In genomic region chr3:105611304-105612192, GRCh38 we compare ENCODE assay signal across 18 cellular contexts.
A peak's percentile ranks its signal among the peaks of the same experiment; 100 is the strongest.
DNase-seq lines count a peak whose midpoint lies in the region; ATAC-seq, FAIRE-seq and TF ChIP-seq lines count a peak whose summit lies in the region.
"Had no signal": no experiment of that assay in that cellular context is flagged by ENCODE, and none has a peak within 500 bp of the region (broad histone marks: within the 10 kb centered on the region; RNA-seq: fewer than 3 reads in every experiment).

No MANE protein-coding gene starts in this region.

- no peaks in the 10 kb centered on the region for H4K20me1 ChIP-seq in mammary epithelial cell (ENCODE audit: insufficient read depth, low read length)
- H4K20me1 ChIP-seq in K562 (replicated peaks; ENCODE audit: control insufficient read depth, insufficient read depth, low read length) = no peaks in the 10 kb centered on the region

- H3K9ac ChIP-seq in mammary epithelial cell (ENCODE audit: insufficient read depth, low read length) (no peak overlapping the region), K562 (ENCODE audit: insufficient read depth in 1 of 2, low read depth in 2 of 2, low read length in 2 of 2) (no peak overlapping the region)

- no peak overlapping the region for H3K4me3 Mint-ChIP-seq in MCF 10A (ENCODE audit: unreplicated experiment)
- H3K4me3 Mint-ChIP-seq: CD4-positive, alpha-beta T cell; central memory CD8-positive, alpha-beta T cell; naive thymus-derived CD4-positive, alpha-beta T cell; stimulated activated naive CD8-positive, alpha-beta T cell treated with anti-CD3 and anti-CD28 coated beads, Interleukin-15, amount 100 ng/mL, for 72 hours had no signal

- H3K9me1 ChIP-seq in K562 (ENCODE audit: control insufficient read depth, insufficient read depth, low read length) = no peaks in the 10 kb centered on the region

- no peaks in the 10 kb centered on the region for H3K36me3 Mint-ChIP-seq in MCF 10A (ENCODE audit: insufficient read depth, unreplicated experiment)
- H3K36me3 Mint-ChIP-seq: naive thymus-derived CD4-positive, alpha-beta T cell had no signal

- no peak for TF ChIP-seq CTCF in mammary epithelial cell (conservative IDR thresholded peaks at IDR 0.05 in 1 of 2, IDR thresholded peaks at IDR 0.05 in 1 of 2; ENCODE audit: extremely low read depth in 1 of 2, insufficient read depth in 1 of 2, low read depth in 1 of 2, low read length in 2 of 2)
- no peak for TF ChIP-seq CTCF in MCF 10A (IDR thresholded peaks at IDR 0.05; ENCODE audit: unreplicated experiment)
- TF ChIP-seq CTCF in K562 (IDR thresholded peaks at IDR 0.05 in 2 of 3, conservative IDR thresholded peaks at IDR 0.05 in 1 of 3; ENCODE audit: insufficient read depth in 2 of 3, low read depth in 1 of 3, low read length in 3 of 3) = no peak
- TF ChIP-seq CTCF in lung (IDR thresholded peaks at IDR 0.05; ENCODE audit: control extremely low read depth, extremely low read depth) = no peak
- no peak for TF ChIP-seq CTCF in upper lobe of right lung (IDR thresholded peaks at IDR 0.05)
- TF ChIP-seq CTCF in GM20000 (IDR thresholded peaks at IDR 0.05; ENCODE audit: extremely low read depth, missing control alignments) = no peak

- no peaks in the 10 kb centered on the region for H3K27me3 ChIP-seq in mammary epithelial cell (ENCODE audit: insufficient read depth, low read length)
- no peaks in the 10 kb centered on the region for H3K27me3 ChIP-seq in K562 (ENCODE audit: control insufficient read depth in 2 of 2, insufficient read depth in 2 of 2, low read length in 2 of 2)
- no peaks in the 10 kb centered on the region for H3K27me3 ChIP-seq in lung (ENCODE audit: control insufficient read depth, insufficient read depth)
- no peaks in the 10 kb centered on the region for H3K27me3 ChIP-seq in upper lobe of right lung

- DNase-seq in mammary epithelial cell (peak; percentile 66), MCF 10A (ENCODE audit: unreplicated experiment) (no peak), K562 (ENCODE audit: extremely low read depth in 1 of 4, low spot score in 3 of 4) (no peak), lung (ENCODE audit: low spot score) (peak; percentile 41), upper lobe of right lung (no peak), substantia nigra (lab: John Stamatoyannopoulos, UW) (no peak), GM20000 (ENCODE audit: low spot score) (no peak)
- DNase-seq: CD4-positive, alpha-beta T cell; effector memory CD4-positive, alpha-beta T cell; Karpas-422; left ventricle myocardium inferior; naive thymus-derived CD4-positive, alpha-beta T cell; psoas muscle; stimulated activated CD4-positive, alpha-beta T cell treated with anti-CD3 and anti-CD28 coated beads, Interleukin-15, amount 100 ng/mL, for 24 hours; stimulated activated naive CD8-positive, alpha-beta T cell treated with anti-CD3 and anti-CD28 coated beads, Interleukin-15, amount 100 ng/mL, for 72 hours; WERI-Rb-1 had no signal

- POLR2A ChIA-PET in MCF 10A (lab: Yijun Ruan, JAX) (interaction anchor here (1.4 kb wide), 1 partner anchor 10 kb away, joined by 4 read pairs; no protein-coding TSS in a partner anchor), K562 (lab: Yijun Ruan, JAX) (no interaction called here)

- BruUV-seq in mammary epithelial cell (replicated peaks; lab: Mats Ljungman, UMichigan) = no TSS peak
- BruUV-seq in MCF 10A (replicated peaks; lab: Mats Ljungman, UMichigan) = no TSS peak
- no TSS peak for BruUV-seq in K562 (replicated peaks; lab: Mats Ljungman, UMichigan)

- no peak for TF ChIP-seq EP300 in K562 (IDR thresholded peaks at IDR 0.05; ENCODE audit: low read length)

- no peaks in the 10 kb centered on the region for H3K9me3 ChIP-seq in mammary epithelial cell (replicated peaks; ENCODE audit: insufficient read depth, low read length)
- H3K9me3 ChIP-seq in K562 (replicated peaks; ENCODE audit: control insufficient read depth, insufficient read depth, low read depth, low read length) = no peaks in the 10 kb centered on the region
- peaks cover 0 to 5% of the 10 kb centered on the region in 2 donors for H3K9me3 ChIP-seq in lung (ENCODE audit: control insufficient read depth in 2 of 2, insufficient read depth in 1 of 2, low read length in 1 of 2)
- H3K9me3 ChIP-seq in upper lobe of right lung = no peaks in the 10 kb centered on the region
- H3K9me3 ChIP-seq: left ventricle myocardium inferior, psoas muscle had no signal

- H3K9me3 Mint-ChIP-seq in MCF 10A (ENCODE audit: unreplicated experiment) = no peaks in the 10 kb centered on the region
- H3K9me3 Mint-ChIP-seq: CD4-positive, alpha-beta T cell; central memory CD8-positive, alpha-beta T cell; naive thymus-derived CD4-positive, alpha-beta T cell; stimulated activated naive CD8-positive, alpha-beta T cell treated with anti-CD3 and anti-CD28 coated beads, Interleukin-15, amount 100 ng/mL, for 72 hours had no signal

- ATAC-seq in K562 = no peak
- no peak for ATAC-seq in lung (ENCODE audit: insufficient read depth, low FRiP score)
- ATAC-seq in upper lobe of right lung = peak; percentile 82
- ATAC-seq in HG02870 (IDR thresholded peaks at IDR 0.05; ENCODE audit: unreplicated experiment) = no peak
- ATAC-seq: naive thymus-derived CD4-positive, alpha-beta T cell; psoas muscle; stimulated activated naive CD8-positive, alpha-beta T cell treated with anti-CD3 and anti-CD28 coated beads, Interleukin-15, amount 100 ng/mL, for 72 hours had no signal

- H3K4me1 ChIP-seq in mammary epithelial cell (ENCODE audit: insufficient read depth, low read length) (peaks cover 10% of the 10 kb centered on the region), K562 (replicated peaks in 1 of 2; ENCODE audit: control insufficient read depth in 2 of 2, insufficient read depth in 2 of 2, low read length in 2 of 2) (peaks cover 5 to 23% of the 10 kb centered on the region in 2 experiments; a peak in 4 of 5 replicates), lung (ENCODE audit: control insufficient read depth in 2 of 2, insufficient read depth in 2 of 2, low read length in 2 of 2) (peaks cover 1 to 10% of the 10 kb centered on the region in 2 donors), upper lobe of right lung (no peaks in the 10 kb centered on the region)
- H3K4me1 ChIP-seq: psoas muscle had no signal

- no peak for TF ChIP-seq RAD21 in K562 (CRISPR knock-in tag; conservative IDR thresholded peaks at IDR 0.05 in 1 of 2, IDR thresholded peaks at IDR 0.05 in 1 of 2)

- H3K27ac ChIP-seq in mammary epithelial cell (ENCODE audit: insufficient read depth, low read depth, low read length) = no peak overlapping the region
- H3K27ac ChIP-seq in K562 (ENCODE audit: extremely low read depth, low read depth, low read length) = no peak overlapping the region
- no peak overlapping the region for H3K27ac ChIP-seq in lung (ENCODE audit: low read depth in 1 of 2, low read length in 1 of 2)
- H3K27ac ChIP-seq in upper lobe of right lung = no peak overlapping the region
- no peak overlapping the region for H3K27ac ChIP-seq in substantia nigra (ENCODE audit: low read depth, low read length, poor library complexity, severe bottlenecking)
- H3K27ac ChIP-seq: left ventricle myocardium inferior, psoas muscle, WERI-Rb-1 had no signal

- no peak for TF ChIP-seq POLR2A in K562 (conservative IDR thresholded peaks at IDR 0.05)

- H3K79me2 ChIP-seq in mammary epithelial cell (ENCODE audit: insufficient read depth, low read length) (no peaks in the 10 kb centered on the region), K562 (ENCODE audit: control insufficient read depth, insufficient read depth, low read length) (no peaks in the 10 kb centered on the region)

- H3K36me3 ChIP-seq in mammary epithelial cell (ENCODE audit: insufficient read depth, low read length) (no peaks in the 10 kb centered on the region), K562 (ENCODE audit: control insufficient read depth, insufficient read depth, low read length) (no peaks in the 10 kb centered on the region), lung (ENCODE audit: control insufficient read depth in 2 of 2, insufficient read depth in 2 of 2, low read length in 2 of 2) (no peaks in the 10 kb centered on the region), upper lobe of right lung (no peaks in the 10 kb centered on the region)
- H3K36me3 ChIP-seq: left ventricle myocardium inferior, WERI-Rb-1 had no signal

- in situ Hi-C loops in mammary epithelial cell (cut with MboI; ENCODE audit: low sequenced_read_pairs in 2 of 2) = no loop called here
- in situ Hi-C loops in K562 (cut with MboI) = no loop called here

- H3K4me2 ChIP-seq in mammary epithelial cell (ENCODE audit: insufficient read depth, low read depth, low read length) (peak overlapping the region; percentile 29), K562 (ENCODE audit: insufficient read depth, low read length) (no peak overlapping the region)

- no peak overlapping the region for H3K27ac Mint-ChIP-seq in MCF 10A (ENCODE audit: low read depth, unreplicated experiment)
- H3K27ac Mint-ChIP-seq: CD4-positive, alpha-beta T cell; naive thymus-derived CD4-positive, alpha-beta T cell; stimulated activated naive CD8-positive, alpha-beta T cell treated with anti-CD3 and anti-CD28 coated beads, Interleukin-15, amount 100 ng/mL, for 72 hours had no signal

- no peak for FAIRE-seq in K562 (lab: Jason Lieb, UNC)

- dilution Hi-C loops in mammary epithelial cell (cut with HindIII; ENCODE audit: low sequenced_read_pairs) = no loop called here

- 8% methylated on average over 5 of the region's 5 CpGs for whole genome bisulfite sequencing in mammary epithelial cell (ENCODE audit: low coverage, missing lambda C conversion rate)
- 26% methylated on average over 5 of the region's 5 CpGs for WGBS in K562 (ENCODE audit: insufficient coverage, low coverage, missing lambda C conversion rate)
- 68 to 79% methylated on average over 5 of the region's 5 CpGs for WGBS in lung, 2 donors

- intact Hi-C loops in mammary epithelial cell (cut with micrococcal nuclease) = no loop called here
- intact Hi-C loops in MCF 10A (cut with micrococcal nuclease) = no loop called here
- intact Hi-C loops in K562 (cut with micrococcal nuclease) = no loop called here
- intact Hi-C loops in upper lobe of right lung (cut with DNase I) = no loop called here

- CTCF ChIA-PET in mammary epithelial cell (lab: Charles Lee; ENCODE audit: low non-redundant PET) = no interaction called here
- CTCF ChIA-PET in MCF 10A (lab: Yijun Ruan, JAX) = interaction anchor here (0.6 kb wide), 1 partner anchor 1012 kb away, joined by 3 read pairs; no protein-coding TSS in a partner anchor
- CTCF ChIA-PET in K562 (lab: Yijun Ruan, JAX; ENCODE audit: low intra/inter-chr PET ratio) = no interaction called here

- H3K4me1 Mint-ChIP-seq in MCF 10A (ENCODE audit: insufficient read depth, unreplicated experiment) = peaks cover 10% of the 10 kb centered on the region
- H3K4me1 Mint-ChIP-seq: central memory CD8-positive, alpha-beta T cell; naive thymus-derived CD4-positive, alpha-beta T cell; stimulated activated naive CD8-positive, alpha-beta T cell treated with anti-CD3 and anti-CD28 coated beads, Interleukin-15, amount 100 ng/mL, for 72 hours had no signal

- H3K27me3 Mint-ChIP-seq in MCF 10A (ENCODE audit: insufficient read depth, unreplicated experiment) = no peaks in the 10 kb centered on the region
- H3K27me3 Mint-ChIP-seq: CD4-positive, alpha-beta T cell; central memory CD8-positive, alpha-beta T cell; naive thymus-derived CD4-positive, alpha-beta T cell; stimulated activated naive CD8-positive, alpha-beta T cell treated with anti-CD3 and anti-CD28 coated beads, Interleukin-15, amount 100 ng/mL, for 72 hours had no signal

- H2AFZ ChIP-seq in mammary epithelial cell (ENCODE audit: low read depth, low read length) (peak overlapping the region; percentile 18), K562 (ENCODE audit: low read depth, low read length) (no peak overlapping the region)

- H3K4me3 ChIP-seq in mammary epithelial cell (replicated peaks in 1 of 3; ENCODE audit: insufficient read depth in 1 of 3, low read depth in 2 of 3, low read length in 3 of 3) (no peak overlapping the region), K562 (no peak overlapping the region), lung (no peak overlapping the region), upper lobe of right lung (no peak overlapping the region)
- H3K4me3 ChIP-seq: left ventricle myocardium inferior, psoas muscle had no signal

Comparison
In these comparisons a context has a peak if more than half of its experiments do, and no peak if none do; other contexts are left out.
1. DNase-seq: peak in mammary epithelial cell (single experiment) and lung (single experiment); none in MCF 10A (single experiment), K562 (0 of 4), upper lobe of right lung (single experiment), substantia nigra (0 of 49) and GM20000 (single experiment).